Comparison of ENCODE assay signal across 11 cellular contexts in genomic region chr15:99169769-99170311, GRCh38.
DNase-seq lines count a peak whose midpoint lies in the region; ATAC-seq, FAIRE-seq and TF ChIP-seq lines count a peak whose summit lies in the region.
"Had no signal": no experiment of that assay in that cellular context is flagged by ENCODE, and none has a peak within 500 bp of the region (broad histone marks: within the 10 kb centered on the region; RNA-seq: fewer than 3 reads in every experiment).

No MANE protein-coding gene starts in this region.

- WGBS in pancreas, 2 donors, result 64 to 70% methylated on average over 10 of the region's 10 CpGs

- TF ChIP-seq CTCF in AG04449 (IDR thresholded peaks at IDR 0.05; ENCODE audit: insufficient read depth, low read length, missing control alignments), result no peak
- no peak for TF ChIP-seq CTCF in foreskin fibroblast (IDR thresholded peaks at IDR 0.05; ENCODE audit: low read depth, low read length)
- TF ChIP-seq CTCF in pancreas (IDR thresholded peaks at IDR 0.05), result no peak
- TF ChIP-seq CTCF in GM20000 (IDR thresholded peaks at IDR 0.05; ENCODE audit: extremely low read depth, missing control alignments), result no peak

- POLR2A ChIA-PET in AG04449 (lab: Yijun Ruan, JAX), result interaction anchor here (0.9 to 1.7 kb wide), 2 partner anchors 12 to 46 kb away, joined by 3 to 6 read pairs; no protein-coding TSS in a partner anchor

- H3K4me1 ChIP-seq in pancreas, result no peaks in the 10 kb centered on the region

- ATAC-seq in pancreas (peak in 3 of 4 donors; percentile 20 to 52 (median 51)), HG02885 (IDR thresholded peaks at IDR 0.05; ENCODE audit: poor library complexity, unreplicated experiment) (no peak)

- H3K27ac ChIP-seq in pancreas, result no peak overlapping the region

- peaks cover 0 to 8% (median 0%) of the 10 kb centered on the region in 3 donors for H3K36me3 ChIP-seq in pancreas

- FAIRE-seq in pancreas (lab: Jason Lieb, UNC), result no peak
- FAIRE-seq: A204.1 had no signal

- CTCF ChIA-PET in AG04449 (lab: Yijun Ruan, JAX), result interaction anchor here (1.1 to 2.7 kb wide), 5 partner anchors 12 to 69 kb away, joined by 3 to 14 read pairs (median 8); partner anchors contain the start of gene SYNM

- no peaks in the 10 kb centered on the region for H3K27me3 ChIP-seq in pancreas

- H3K4me3 ChIP-seq in AG04449 (ENCODE audit: low read depth, low read length), result no peak overlapping the region
- H3K4me3 ChIP-seq in foreskin fibroblast (ENCODE audit: low read depth in 1 of 2, low read length in 2 of 2), result no peak overlapping the region
- no peak overlapping the region for H3K4me3 ChIP-seq in pancreas

- H3K9me3 ChIP-seq in pancreas, result no peaks in the 10 kb centered on the region

- intact Hi-C loops in pancreas (cut with DNase I), result no loop called here

- peak; percentile 82 for DNase-seq in AG04449 (ENCODE audit: low read depth, low spot score)
- DNase-seq in amniotic epithelial cell (ENCODE audit: low read depth), result peak; percentile 93
- DNase-seq in foreskin fibroblast, result peak; percentile 64 to 84
- no peak for DNase-seq in pancreas
- DNase-seq in NCI-H1436 treated with DMSO at 0.1 percent for 48 hours (lab: John Stamatoyannopoulos, UW), result no peak
- no peak for DNase-seq in DMS 273 treated with DMSO at 0.1 percent for 48 hours (lab: John Stamatoyannopoulos, UW)
- no peak for DNase-seq in GM20000 (ENCODE audit: low spot score)
- DNase-seq: NCI-H1417, T1000 had no signal

Comparison
In these comparisons a context has a peak if more than half of its experiments do, and no peak if none do; other contexts are left out.
1. DNase-seq: peak in AG04449 (single experiment), amniotic epithelial cell (single experiment) and foreskin fibroblast (2 of 2); none in pancreas (0 of 6), NCI-H1436 treated with DMSO at 0.1 percent for 48 hours (single experiment), DMS 273 treated with DMSO at 0.1 percent for 48 hours (single experiment) and GM20000 (single experiment).